In the genomic region with DNA sequence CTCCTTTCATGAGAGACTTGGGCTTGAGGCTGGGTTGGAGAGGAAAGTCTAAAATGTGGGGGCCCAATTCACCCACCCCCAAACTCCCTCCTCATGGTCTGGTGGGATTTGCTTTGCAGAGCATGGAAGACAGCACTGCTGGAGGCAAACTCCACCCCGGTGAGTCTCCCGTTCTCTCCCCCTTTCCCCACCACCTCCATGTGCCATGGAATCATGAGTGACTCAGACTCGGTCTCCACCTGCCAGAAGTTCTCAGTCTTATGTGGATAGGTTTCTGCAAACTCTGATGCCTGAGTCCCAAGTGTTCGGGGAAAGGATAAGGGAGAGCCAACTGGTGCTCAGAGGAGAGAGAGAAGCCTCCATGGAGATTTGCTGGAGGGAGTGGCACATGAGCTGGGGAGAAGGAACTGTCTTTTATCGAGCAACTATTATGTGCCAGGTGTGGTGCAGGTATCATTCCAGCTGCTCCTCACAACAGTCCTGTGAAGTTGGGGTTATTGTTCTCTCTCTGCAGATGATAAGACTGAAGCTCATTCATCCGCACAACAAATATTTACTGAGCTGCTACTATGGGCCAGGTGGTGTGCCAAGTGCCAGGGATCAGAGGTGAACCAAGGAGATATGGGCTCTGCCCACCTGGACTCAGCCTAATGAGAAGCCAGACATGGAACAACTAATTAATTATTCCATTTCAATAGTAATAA, we compare ENCODE assay signal across 26 cellular contexts. TPM values are rescaled to one million over a fixed set of nuclear protein-coding genes. Genes with fewer than 3 reads are reported as not detected.
DNase-seq lines count a peak whose midpoint lies in the region; ATAC-seq and TF ChIP-seq lines count a peak whose summit lies in the region.
"Had no signal": no experiment of that assay in that cellular context is flagged by ENCODE, and none has a peak within 500 bp of the region (broad histone marks: within the 10 kb centered on the region; RNA-seq: fewer than 3 reads in every experiment).

No MANE protein-coding gene starts in this region.

- H3K36me3 ChIP-seq in osteoblast (ENCODE audit: insufficient read depth, low read length): no peaks in the 10 kb centered on the region
- no peaks in the 10 kb centered on the region for H3K36me3 ChIP-seq in spleen
- H3K36me3 ChIP-seq in Karpas-422 (ENCODE audit: insufficient read depth, low read length): no peaks in the 10 kb centered on the region
- H3K36me3 ChIP-seq: brain microvascular endothelial cell, HAP-1, prostate gland had no signal

- H4K20me1 ChIP-seq in osteoblast (ENCODE audit: insufficient read depth, low read length) (no peaks in the 10 kb centered on the region), Karpas-422 (ENCODE audit: insufficient read depth, low read depth, low read length) (no peaks in the 10 kb centered on the region)

- DNase-seq in HT1080 (ENCODE audit: low read depth): peak; percentile 36
- DNase-seq in RPMI7951 (ENCODE audit: low read depth): peak; percentile 9
- peak; percentile 22 for DNase-seq in epithelial cell of esophagus (ENCODE audit: low read depth)
- no peak for DNase-seq in progenitor cell of endocrine pancreas (ENCODE audit: low spot score, unreplicated experiment)
- no peak for DNase-seq in osteoblast (ENCODE audit: insufficient read length, low spot score, missing footprints)
- DNase-seq in naive thymus-derived CD8-positive, alpha-beta T cell: no peak
- DNase-seq in spleen: no peak
- DNase-seq in Karpas-422: no peak
- DNase-seq: activated CD4-positive, alpha-beta T cell treated with anti-CD3 and anti-CD28 coated beads, Interleukin-2, amount 50 U/mL, for 4 hours; activated effector memory CD4-positive, alpha-beta T cell treated with Interleukin-2 at 50 U/mL for 16 hours; activated naive CD8-positive, alpha-beta T cell treated with anti-CD3 and anti-CD28 coated beads, Interleukin-2, amount 50 U/mL, for 24 hours; brain microvascular endothelial cell; cortex of kidney; GDM1; KG1; NCI-H2081 treated with DMSO at 0.1 percent for 48 hours; SK-N-SH; stimulated activated CD4-positive, alpha-beta T cell treated with anti-CD3 and anti-CD28 coated beads, Interleukin-2, amount 100 ng/mL, for 24 hours had no signal

- peak overlapping the region; percentile 97 for H3K27ac Mint-ChIP-seq in progenitor cell of endocrine pancreas
- peak overlapping the region in 2 of 10 donors; percentile 15 to 50 for H3K27ac Mint-ChIP-seq in naive thymus-derived CD8-positive, alpha-beta T cell
- H3K27ac Mint-ChIP-seq: activated naive CD8-positive, alpha-beta T cell treated with anti-CD3 and anti-CD28 coated beads, Interleukin-2, amount 50 U/mL, for 24 hours; mesothelial cell of epicardium; nephron progenitor cell; stimulated activated effector memory CD8-positive, alpha-beta T cell treated with anti-CD3 and anti-CD28 coated beads, Interleukin-12 subunit alpha, Interleukin-12 subunit beta, amount 100 ng/mL, for 72 hours; T-helper 2 cell treated with Interferon-gamma antibody and Interleukin-4, amounts not matched to agents 5 μg/mL and 100 μg/mL, for 36 hours had no signal

- no peak for TF ChIP-seq POLR2A in spleen (IDR thresholded peaks at IDR 0.05)

- ATAC-seq in naive thymus-derived CD8-positive, alpha-beta T cell: no peak
- ATAC-seq: activated naive CD8-positive, alpha-beta T cell treated with anti-CD3 and anti-CD28 coated beads, Interleukin-2, amount 50 U/mL, for 24 hours; stimulated activated effector memory CD8-positive, alpha-beta T cell treated with anti-CD3 and anti-CD28 coated beads, Interleukin-12 subunit alpha, Interleukin-12 subunit beta, amount 100 ng/mL, for 72 hours had no signal

- intact Hi-C loops in spleen (cut with DNase I; ENCODE audit: low total_unique reads): no loop called here

- H3K27ac ChIP-seq in osteoblast (ENCODE audit: low read depth, low read length): no peak overlapping the region
- no peak overlapping the region for H3K27ac ChIP-seq in spleen
- H3K27ac ChIP-seq in Karpas-422 (ENCODE audit: low read length): no peak overlapping the region
- H3K27ac ChIP-seq: brain microvascular endothelial cell, prostate gland, RWPE1, testis had no signal

- H2AFZ ChIP-seq in osteoblast (ENCODE audit: low read length) (no peak overlapping the region), Karpas-422 (ENCODE audit: low read length) (no peak overlapping the region)

- no peaks in the 10 kb centered on the region for H3K9me3 Mint-ChIP-seq in progenitor cell of endocrine pancreas (ENCODE audit: low read depth)
- no peaks in the 10 kb centered on the region for H3K9me3 Mint-ChIP-seq in naive thymus-derived CD8-positive, alpha-beta T cell
- H3K9me3 Mint-ChIP-seq: activated naive CD8-positive, alpha-beta T cell treated with anti-CD3 and anti-CD28 coated beads, Interleukin-2, amount 50 U/mL, for 24 hours; mesothelial cell of epicardium; nephron progenitor cell; stimulated activated effector memory CD8-positive, alpha-beta T cell treated with anti-CD3 and anti-CD28 coated beads, Interleukin-12 subunit alpha, Interleukin-12 subunit beta, amount 100 ng/mL, for 72 hours; T-helper 2 cell treated with Interferon-gamma antibody and Interleukin-4, amounts not matched to agents 5 μg/mL and 100 μg/mL, for 36 hours had no signal

- 85 to 96% (median 91%) methylated on average over 6 of the region's 6 CpGs for WGBS in spleen, 5 donors

- H3K4me2 ChIP-seq in osteoblast (ENCODE audit: insufficient read depth, low read length) (no peak overlapping the region), Karpas-422 (ENCODE audit: low read depth, low read length, poor library complexity, severe bottlenecking) (no peak overlapping the region)

- H3K36me3 Mint-ChIP-seq in progenitor cell of endocrine pancreas (ENCODE audit: insufficient read depth): peaks cover 9% of the 10 kb centered on the region
- peaks cover 0 to 49% (median 2%) of the 10 kb centered on the region in 3 donors for H3K36me3 Mint-ChIP-seq in naive thymus-derived CD8-positive, alpha-beta T cell
- H3K36me3 Mint-ChIP-seq: mesothelial cell of epicardium; stimulated activated effector memory CD8-positive, alpha-beta T cell treated with anti-CD3 and anti-CD28 coated beads, Interleukin-12 subunit alpha, Interleukin-12 subunit beta, amount 100 ng/mL, for 72 hours had no signal

- no peak overlapping the region for H3K9ac ChIP-seq in Karpas-422 (ENCODE audit: low read length)
- H3K9ac ChIP-seq: SK-N-SH had no signal

- no peaks in the 10 kb centered on the region for H3K27me3 Mint-ChIP-seq in progenitor cell of endocrine pancreas
- H3K27me3 Mint-ChIP-seq in naive thymus-derived CD8-positive, alpha-beta T cell: no peaks in the 10 kb centered on the region
- H3K27me3 Mint-ChIP-seq: activated naive CD8-positive, alpha-beta T cell treated with anti-CD3 and anti-CD28 coated beads, Interleukin-2, amount 50 U/mL, for 24 hours had no signal

- H3K4me3 ChIP-seq in epithelial cell of esophagus (ENCODE audit: low read length) (no peak overlapping the region), osteoblast (ENCODE audit: insufficient read depth, low read length) (no peak overlapping the region), spleen (no peak overlapping the region), Karpas-422 (ENCODE audit: low read length) (no peak overlapping the region)
- H3K4me3 ChIP-seq: HAP-1, prostate gland, testis had no signal

- TF ChIP-seq CTCF in epithelial cell of esophagus (IDR thresholded peaks at IDR 0.05; ENCODE audit: insufficient read depth, low read depth, low read length, missing control alignments) (no peak), progenitor cell of endocrine pancreas (IDR thresholded peaks at IDR 0.05; ENCODE audit: unreplicated experiment) (no peak), osteoblast (IDR thresholded peaks at IDR 0.05; ENCODE audit: extremely low read depth, low read depth, low read length) (no peak), spleen (IDR thresholded peaks at IDR 0.05 in 8 of 11, conservative IDR thresholded peaks at IDR 0.05 in 3 of 11) (no peak)

- no peak overlapping the region for H3K4me3 Mint-ChIP-seq in progenitor cell of endocrine pancreas (ENCODE audit: low read depth)
- no peak overlapping the region for H3K4me3 Mint-ChIP-seq in naive thymus-derived CD8-positive, alpha-beta T cell
- H3K4me3 Mint-ChIP-seq: activated naive CD8-positive, alpha-beta T cell treated with anti-CD3 and anti-CD28 coated beads, Interleukin-2, amount 50 U/mL, for 24 hours; mesothelial cell of epicardium; nephron progenitor cell; stimulated activated effector memory CD8-positive, alpha-beta T cell treated with anti-CD3 and anti-CD28 coated beads, Interleukin-12 subunit alpha, Interleukin-12 subunit beta, amount 100 ng/mL, for 72 hours; T-helper 2 cell treated with Interferon-gamma antibody and Interleukin-4, amounts not matched to agents 5 μg/mL and 100 μg/mL, for 36 hours had no signal

- H3K4me1 Mint-ChIP-seq in progenitor cell of endocrine pancreas (ENCODE audit: low read depth): peaks cover 47% of the 10 kb centered on the region
- peaks cover 10 to 17% (median 13%) of the 10 kb centered on the region in 4 donors for H3K4me1 Mint-ChIP-seq in naive thymus-derived CD8-positive, alpha-beta T cell

- H3K27me3 ChIP-seq in osteoblast (ENCODE audit: insufficient read depth, low read length) (peaks cover 7% of the 10 kb centered on the region), spleen (replicated peaks in 1 of 7) (no peaks in the 10 kb centered on the region), Karpas-422 (ENCODE audit: low read length) (0 out of 2 replicates have a peak, but pooled peaks cover 3% of the 10 kb centered on the region)
- H3K27me3 ChIP-seq: brain microvascular endothelial cell, testis had no signal

- H3K4me1 ChIP-seq in osteoblast (ENCODE audit: insufficient read depth, low read length): no peaks in the 10 kb centered on the region
- peaks cover 0 to 3% (median 1%) of the 10 kb centered on the region in 6 donors for H3K4me1 ChIP-seq in spleen
- H3K4me1 ChIP-seq in Karpas-422 (ENCODE audit: low read length): peaks cover under 1% of the 10 kb centered on the region
- H3K4me1 ChIP-seq: prostate gland had no signal

- H3K9me3 ChIP-seq in osteoblast (ENCODE audit: low read depth, low read length) (no peaks in the 10 kb centered on the region), spleen (no peaks in the 10 kb centered on the region), Karpas-422 (ENCODE audit: low read length) (no peaks in the 10 kb centered on the region)
- H3K9me3 ChIP-seq: HAP-1, prostate gland, SK-N-SH, testis had no signal

- no peaks in the 10 kb centered on the region for H3K9me2 ChIP-seq in Karpas-422 (replicated peaks; ENCODE audit: insufficient read depth, low read length)
- H3K9me2 ChIP-seq: SK-N-SH had no signal

- H3K79me2 ChIP-seq in osteoblast (ENCODE audit: insufficient read depth, low read length) (no peaks in the 10 kb centered on the region), Karpas-422 (ENCODE audit: low read length) (no peaks in the 10 kb centered on the region)

- POLR2A ChIA-PET in naive thymus-derived CD8-positive, alpha-beta T cell (lab: Charles Lee): no interaction called here

RNA-seq across cellular contexts. Expression of a gene that starts 6.6 kb away (rescaled TPM):
- total RNA-seq in HT1080 (2014; rRNA removed; shearing (Covaris generic)): 0.13 and 0.80 TPM in 2 replicates
- polyA plus RNA-seq in HT1080 (2015; cell fraction: cytosol; rRNA removed): 0.58 and 1.0 TPM in 2 replicates
- 0.81 and 0.97 TPM in 2 replicates for polyA plus RNA-seq in HT1080 (2015; cell fraction: nucleus; rRNA removed)
- not detected in 2 replicates for total RNA-seq in RPMI7951 (2014; rRNA removed; shearing (Covaris generic))
- total RNA-seq in progenitor cell of endocrine pancreas: 110 and 117 TPM in 2 replicates
- 0.36 and 1.8 TPM in 2 replicates for total RNA-seq in osteoblast
- 10 to 100 TPM; 79.1 to 86.8 TPM for total RNA-seq in naive thymus-derived CD8-positive, alpha-beta T cell
- 100 to 1,000 TPM; 103 to 155 (median 148) TPM for polyA plus RNA-seq in naive thymus-derived CD8-positive, alpha-beta T cell
- 10 to 100 TPM in 3 of 7 donors, 1 to 10 TPM in 4; 2.0 to 12.3 (median 8.1) TPM for total RNA-seq in spleen
- 1 to 10 TPM; 3.6 to 8.3 (median 3.7) TPM for polyA plus RNA-seq in spleen
- total RNA-seq in Karpas-422 (2014; rRNA removed; shearing (Covaris generic); ENCODE audit: low replicate concordance): 3.1 and 6.0 TPM in 2 replicates

RNA-seq across cellular contexts. Expression of a gene that starts 55.1 kb away (rescaled TPM):
- total RNA-seq in HT1080 (2014; rRNA removed; shearing (Covaris generic)): 17.1 and 20.3 TPM in 2 replicates
- 15.4 and 19.8 TPM in 2 replicates for polyA plus RNA-seq in HT1080 (2015; cell fraction: cytosol; rRNA removed)
- polyA plus RNA-seq in HT1080 (2015; cell fraction: nucleus; rRNA removed): 29.4 and 31.3 TPM in 2 replicates
- 30.4 and 30.5 TPM in 2 replicates for total RNA-seq in RPMI7951 (2014; rRNA removed; shearing (Covaris generic))
- total RNA-seq in progenitor cell of endocrine pancreas: 45.2 and 50.8 TPM in 2 replicates
- total RNA-seq in osteoblast: 28.2 and 30.9 TPM in 2 replicates
- total RNA-seq in naive thymus-derived CD8-positive, alpha-beta T cell: 10 to 100 TPM; 19.6 to 21.7 TPM
- 1 to 10 TPM; 2.6 to 5.0 (median 2.7) TPM for polyA plus RNA-seq in naive thymus-derived CD8-positive, alpha-beta T cell
- 10 to 100 TPM; 20.8 to 33.2 (median 25.0) TPM for total RNA-seq in spleen
- polyA plus RNA-seq in spleen: 1 to 10 TPM; 2.7 to 5.1 (median 2.8) TPM
- 8.4 and 12.9 TPM in 2 replicates for total RNA-seq in Karpas-422 (2014; rRNA removed; shearing (Covaris generic); ENCODE audit: low replicate concordance)

Comparison
In these comparisons a context has a peak if more than half of its experiments do, and no peak if none do; other contexts are left out.
1. DNase-seq: peak in HT1080 (single experiment), RPMI7951 (single experiment) and epithelial cell of esophagus (single experiment); none in progenitor cell of endocrine pancreas (single experiment), osteoblast (single experiment), naive thymus-derived CD8-positive, alpha-beta T cell (0 of 10), spleen (single experiment) and Karpas-422 (single experiment).